Comparison of ENCODE assay signal across 2 cellular contexts in genomic region chr1:111629190-111629954, GRCh38.
TF ChIP-seq lines count a peak whose summit lies in the region.

No MANE protein-coding gene starts in this region.

TF ChIP-seq in GM12878, 131 proteins besides CTCF, POLR2A, EP300 and RAD21:
- TF ChIP-seq ZNF687 (IDR thresholded peaks at IDR 0.05) (no peak), ASH2L (IDR thresholded peaks at IDR 0.05; ENCODE audit: borderline replicate concordance, low read depth) (no peak), TCF3 (IDR thresholded peaks at IDR 0.05; ENCODE audit: borderline replicate concordance, insufficient read depth, low read depth, low read length) (no peak), SREBF2 (IDR thresholded peaks at IDR 0.05; ENCODE audit: low read length) (no peak), CBFB (IDR thresholded peaks at IDR 0.05; ENCODE audit: low read depth) (no peak), ZNF274 (IDR thresholded peaks at IDR 0.05; ENCODE audit: insufficient read depth, insufficient read length) (no peak), RELB (IDR thresholded peaks at IDR 0.05; ENCODE audit: low read depth) (no peak), TCF12 (IDR thresholded peaks at IDR 0.05; ENCODE audit: low read depth, low read length) (no peak), LARP7 (IDR thresholded peaks at IDR 0.05) (no peak), E4F1 (IDR thresholded peaks at IDR 0.05; ENCODE audit: borderline replicate concordance, partially characterized antibody) (no peak), NFIC (IDR thresholded peaks at IDR 0.05; ENCODE audit: low read depth, low read length) (peak; percentile 38; the same call in 1 of the 2 replicates), RCOR1 (conservative IDR thresholded peaks at IDR 0.05; ENCODE audit: low read depth, low read length) (no peak), SMAD1 (IDR thresholded peaks at IDR 0.05; ENCODE audit: low read depth, partially characterized antibody) (no peak), JUNB (IDR thresholded peaks at IDR 0.05) (peak; percentile 44)
- TF ChIP-seq, protein P1, sequence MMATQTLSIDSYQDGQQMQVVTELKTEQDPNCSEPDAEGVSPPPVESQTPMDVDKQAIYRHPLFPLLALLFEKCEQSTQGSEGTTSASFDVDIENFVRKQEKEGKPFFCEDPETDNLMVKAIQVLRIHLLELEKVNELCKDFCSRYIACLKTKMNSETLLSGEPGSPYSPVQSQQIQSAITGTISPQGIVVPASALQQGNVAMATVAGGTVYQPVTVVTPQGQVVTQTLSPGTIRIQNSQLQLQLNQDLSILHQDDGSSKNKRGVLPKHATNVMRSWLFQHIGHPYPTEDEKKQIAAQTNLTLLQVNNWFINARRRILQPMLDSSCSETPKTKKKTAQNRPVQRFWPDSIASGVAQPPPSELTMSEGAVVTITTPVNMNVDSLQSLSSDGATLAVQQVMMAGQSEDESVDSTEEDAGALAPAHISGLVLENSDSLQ (IDR thresholded peaks at IDR 0.05), result no peak

TF ChIP-seq in HEK293T, 16 proteins besides CTCF, POLR2A, EP300 and RAD21:
- TF ChIP-seq ARNT (IDR thresholded peaks at IDR 0.05), result no peak
- no peak for TF ChIP-seq NFRKB (IDR thresholded peaks at IDR 0.05)
- no peak for TF ChIP-seq CTBP1 (IDR thresholded peaks at IDR 0.05; ENCODE audit: borderline replicate concordance)
- TF ChIP-seq, protein P1 (IDR thresholded peaks at IDR 0.05), result no peak
- TF ChIP-seq L3MBTL2 (conservative IDR thresholded peaks at IDR 0.05), result no peak
- TF ChIP-seq BHLHE40 (IDR thresholded peaks at IDR 0.05; ENCODE audit: borderline replicate concordance), result no peak
- TF ChIP-seq FOXK2 (IDR thresholded peaks at IDR 0.05), result no peak
- no peak for TF ChIP-seq SP1 (IDR thresholded peaks at IDR 0.05)
- TF ChIP-seq HDGF (IDR thresholded peaks at IDR 0.05; ENCODE audit: borderline replicate concordance), result no peak
- TF ChIP-seq FOXA1 (IDR thresholded peaks at IDR 0.05), result no peak
- TF ChIP-seq ELF4 (IDR thresholded peaks at IDR 0.05), result no peak
